ENCODE assay signal across 9 cellular contexts in the genomic region with DNA sequence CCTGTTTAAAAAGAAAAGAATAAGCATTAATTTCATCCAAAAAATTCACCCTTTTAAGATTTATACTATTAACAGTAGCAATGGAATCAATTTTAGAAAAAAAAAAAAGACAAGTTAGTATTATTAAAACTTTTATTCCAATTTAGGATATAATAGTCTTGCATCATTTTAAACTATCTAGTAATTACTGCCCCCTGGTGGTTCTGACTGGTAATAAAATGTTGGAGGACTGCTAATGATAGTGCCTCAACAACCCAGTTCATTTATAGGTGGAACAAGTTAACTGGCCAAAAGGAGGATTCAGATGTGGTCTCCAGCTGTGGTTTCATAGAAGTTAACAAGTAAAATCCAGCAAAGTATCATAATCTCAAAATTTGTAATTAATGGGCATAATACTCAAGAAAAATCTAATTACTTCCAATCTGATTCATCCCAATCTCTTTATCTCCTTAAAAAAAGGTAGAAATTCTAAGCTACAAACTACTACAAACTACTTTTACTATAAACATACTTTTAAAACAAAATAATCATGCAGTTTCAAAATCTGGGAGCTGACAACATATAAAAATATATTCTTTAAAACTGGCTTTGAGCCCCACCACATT. TPM values are rescaled to one million over a fixed set of nuclear protein-coding genes. Genes with fewer than 3 reads are reported as not detected.
A peak's percentile ranks its signal among the peaks of the same experiment; 100 is the strongest.
DNase-seq lines count a peak whose midpoint lies in the region; ATAC-seq, FAIRE-seq and TF ChIP-seq lines count a peak whose summit lies in the region.
"Had no signal": no experiment of that assay in that cellular context is flagged by ENCODE, and none has a peak within 500 bp of the region (broad histone marks: within the 10 kb centered on the region; RNA-seq: fewer than 3 reads in every experiment).

No MANE protein-coding gene starts in this region.

- H3K56ac ChIP-seq in mesendoderm (ENCODE audit: low read length), result no peak overlapping the region

- FAIRE-seq in urothelium cell line (lab: Jason Lieb, UNC), result no peak

- peaks cover 2% of the 10 kb centered on the region for H3K36me3 ChIP-seq in mesendoderm (ENCODE audit: control insufficient read depth, insufficient read depth, low read length)

- H3K79me1 ChIP-seq in mesendoderm (ENCODE audit: low read length), result no peaks in the 10 kb centered on the region

- H3K27ac ChIP-seq in mesendoderm (ENCODE audit: low read depth, low read length), result no peak overlapping the region

- no peak overlapping the region for H4K5ac ChIP-seq in mesendoderm (ENCODE audit: low read length)

- H2BK15ac ChIP-seq in mesendoderm (replicated peaks; ENCODE audit: low read depth), result no peak overlapping the region

- TF ChIP-seq CTCF in AG10803 (conservative IDR thresholded peaks at IDR 0.05; ENCODE audit: low read length), result peak; percentile 70
- TF ChIP-seq CTCF in GM12875 (IDR thresholded peaks at IDR 0.05; ENCODE audit: borderline replicate concordance, insufficient read depth, low read depth, low read length), result peak; percentile 34; the same call in 1 of the 2 replicates

- H3K27ac Mint-ChIP-seq in T-helper 2 cell treated with Interferon-gamma antibody and Interleukin-4, amounts not matched to agents 5 μg/mL and 100 μg/mL, for 36 hours, result no peak overlapping the region
- H3K27ac Mint-ChIP-seq: T-helper 1 cell treated with Interleukin-12 subunit alpha and Interleukin-12 subunit beta and Interleukin-4 antibody, amounts not matched to agents 30 μg/mL and 1 μg/mL, for 36 hours had no signal

- no peak overlapping the region for H3K4me2 ChIP-seq in mesendoderm (ENCODE audit: low read length)

- no peak overlapping the region for H2BK5ac ChIP-seq in mesendoderm (ENCODE audit: low read length)

- H3K23ac ChIP-seq in mesendoderm (ENCODE audit: low read length), result no peak overlapping the region

- no peak overlapping the region for H2BK120ac ChIP-seq in mesendoderm (ENCODE audit: low read depth, low read length)

- H3K18ac ChIP-seq in mesendoderm (ENCODE audit: low read length), result no peak overlapping the region

- H2AK5ac ChIP-seq in mesendoderm (ENCODE audit: low read length), result no peak overlapping the region

- H4K8ac ChIP-seq in mesendoderm (ENCODE audit: low read depth, low read length), result no peak overlapping the region

- no peak overlapping the region for H3K4me3 Mint-ChIP-seq in T-helper 2 cell treated with Interferon-gamma antibody and Interleukin-4, amounts not matched to agents 5 μg/mL and 100 μg/mL, for 36 hours
- H3K4me3 Mint-ChIP-seq: T-helper 1 cell treated with Interleukin-12 subunit alpha and Interleukin-12 subunit beta and Interleukin-4 antibody, amounts not matched to agents 30 μg/mL and 1 μg/mL, for 36 hours had no signal

- H3K4me3 ChIP-seq in AG10803 (ENCODE audit: low read length) (no peak overlapping the region), GM12875 (ENCODE audit: low read depth, low read length) (no peak overlapping the region), mesendoderm (ENCODE audit: low read length) (no peak overlapping the region)

- H3K4ac ChIP-seq in mesendoderm (ENCODE audit: low read depth, low read length), result no peak overlapping the region

- no peaks in the 10 kb centered on the region for H3K27me3 ChIP-seq in mesendoderm (ENCODE audit: insufficient read depth, low read length, poor library complexity)

- H3K4me1 Mint-ChIP-seq in T-helper 2 cell treated with Interferon-gamma antibody and Interleukin-4, amounts not matched to agents 5 μg/mL and 100 μg/mL, for 36 hours (ENCODE audit: low read depth), result peaks cover 2% of the 10 kb centered on the region

- H3K9me3 Mint-ChIP-seq in T-helper 2 cell treated with Interferon-gamma antibody and Interleukin-4, amounts not matched to agents 5 μg/mL and 100 μg/mL, for 36 hours, result no peaks in the 10 kb centered on the region
- H3K9me3 Mint-ChIP-seq: T-helper 1 cell treated with Interleukin-12 subunit alpha and Interleukin-12 subunit beta and Interleukin-4 antibody, amounts not matched to agents 30 μg/mL and 1 μg/mL, for 36 hours had no signal

- DNase-seq in AG10803 (ENCODE audit: low read depth), result peak; percentile 55
- DNase-seq in NCI-H146 treated with DMSO at 0.1 percent for 48 hours (lab: John Stamatoyannopoulos, UW; ENCODE audit: unreplicated experiment), result peak; percentile 54
- peak; percentile 11 for DNase-seq in T-helper 2 cell treated with Interferon-gamma antibody and Interleukin-4, amounts not matched to agents 5 μg/mL and 100 μg/mL, for 36 hours (ENCODE audit: low spot score)
- DNase-seq in effector CD4-positive, alpha-beta T cell, result peak; percentile 60
- DNase-seq in mesendoderm, result peak; percentile 72
- DNase-seq in urothelium cell line (ENCODE audit: low spot score), result peak; percentile 14

- peaks cover 30% of the 10 kb centered on the region for H3K36me3 Mint-ChIP-seq in T-helper 2 cell treated with Interferon-gamma antibody and Interleukin-4, amounts not matched to agents 5 μg/mL and 100 μg/mL, for 36 hours (ENCODE audit: low read depth)

- no peaks in the 10 kb centered on the region for H3K4me1 ChIP-seq in mesendoderm (ENCODE audit: control insufficient read depth, low read depth, low read length)

- H3K27me3 Mint-ChIP-seq in T-helper 2 cell treated with Interferon-gamma antibody and Interleukin-4, amounts not matched to agents 5 μg/mL and 100 μg/mL, for 36 hours (ENCODE audit: low read depth), result no peaks in the 10 kb centered on the region

- H3K79me2 ChIP-seq in mesendoderm (ENCODE audit: control insufficient read depth, insufficient read depth, low read length), result no peaks in the 10 kb centered on the region

- ATAC-seq in HG02798 (IDR thresholded peaks at IDR 0.05; ENCODE audit: poor library complexity, unreplicated experiment), result peak; percentile 87

- H3K9ac ChIP-seq in mesendoderm (ENCODE audit: low read length), result no peak overlapping the region

RNA-seq across cellular contexts. Expression of a gene that starts 30.7 kb away (rescaled TPM):
- 0.06 TPM for polyA plus RNA-seq in mesendoderm (2013, experiment 1 of 2)
- polyA plus RNA-seq in mesendoderm (2013, experiment 2 of 2), result 0.13 TPM

RNA-seq across cellular contexts. Expression of a gene that starts 50.2 kb away (rescaled TPM):
- polyA plus RNA-seq in mesendoderm (2013, experiment 1 of 2), result 114 TPM
- polyA plus RNA-seq in mesendoderm (2013, experiment 2 of 2), result 112 TPM

RNA-seq across cellular contexts. Expression of a gene that starts 51.0 kb away (rescaled TPM):
- polyA plus RNA-seq in mesendoderm (2013, experiment 1 of 2), result 6.8 TPM
- 6.8 TPM for polyA plus RNA-seq in mesendoderm (2013, experiment 2 of 2)

Comparison
In these comparisons a context has a peak if more than half of its experiments do, and no peak if none do; other contexts are left out.
1. DNase-seq: peak in every context shown above with its lines; median percentile 72 in mesendoderm; 60 in effector CD4-positive, alpha-beta T cell; 55 in AG10803; 54 in NCI-H146 treated with DMSO at 0.1 percent for 48 hours; 14 in urothelium cell line; 11 in T-helper 2 cell treated with Interferon-gamma antibody and Interleukin-4, amounts not matched to agents 5 μg/mL and 100 μg/mL, for 36 hours.